In the genomic region with DNA sequence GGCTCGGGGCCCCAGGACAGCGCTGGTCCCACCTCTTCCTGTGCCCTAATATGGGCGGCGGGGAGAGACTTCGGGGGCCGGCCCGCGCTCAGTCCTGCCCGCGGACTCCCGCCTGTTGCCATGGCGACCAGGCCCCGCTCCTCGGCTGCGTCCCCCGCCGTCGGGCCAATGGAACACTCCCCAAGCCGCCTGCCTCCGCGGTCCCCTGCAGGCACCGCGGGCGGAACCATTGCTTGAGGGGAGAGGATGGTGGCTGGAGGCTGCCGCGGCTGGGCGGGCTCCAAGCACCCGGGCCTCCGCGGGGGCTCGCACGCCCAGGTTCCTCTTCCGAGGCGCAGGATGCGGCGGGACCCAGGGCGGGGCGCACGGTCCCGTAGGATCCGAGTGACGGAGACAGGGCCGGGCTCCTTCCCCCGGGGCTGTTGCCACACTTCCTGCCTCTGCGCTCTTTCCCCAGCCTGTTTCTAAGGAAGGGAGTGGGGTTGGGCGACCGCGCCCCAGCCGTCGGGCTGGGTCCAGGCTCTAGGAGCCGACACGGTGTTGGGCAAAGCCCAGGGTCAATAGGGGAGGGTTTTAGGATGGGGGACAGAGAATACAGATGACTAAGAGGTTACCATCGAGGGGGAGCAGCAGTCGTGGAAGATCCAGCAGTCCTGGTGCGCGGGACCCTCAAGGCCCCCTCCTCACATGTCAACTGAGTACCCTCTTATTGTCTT, we compare ENCODE assay signal across 8 cellular contexts. TPM values are rescaled to one million over a fixed set of nuclear protein-coding genes. Genes with fewer than 3 reads are reported as not detected.
DNase-seq lines count a peak whose midpoint lies in the region; ATAC-seq and TF ChIP-seq lines count a peak whose summit lies in the region.

No MANE protein-coding gene starts in this region.

- no peaks in the 10 kb centered on the region for H3K36me3 ChIP-seq in OCI-LY1 (ENCODE audit: insufficient read depth, low read length)

- no peaks in the 10 kb centered on the region for H3K79me2 ChIP-seq in OCI-LY1 (ENCODE audit: insufficient read depth, low read length)

- H3F3A ChIP-seq in OCI-LY1 (ENCODE audit: insufficient read depth, low read length): no peaks in the 10 kb centered on the region

- H3K27me3 ChIP-seq in OCI-LY1 (ENCODE audit: insufficient read depth, low read length): no peaks in the 10 kb centered on the region
- H3K27me3 ChIP-seq in mononuclear cell (ENCODE audit: insufficient read depth, low read length): no peaks in the 10 kb centered on the region

- H3K4me1 ChIP-seq in OCI-LY1 (ENCODE audit: insufficient read depth, low read length, severe bottlenecking): peaks cover 53% of the 10 kb centered on the region
- peaks cover 67% of the 10 kb centered on the region for H3K4me1 ChIP-seq in mononuclear cell (ENCODE audit: insufficient read depth, low read length)

- DNase-seq in COR-L47 (lab: John Stamatoyannopoulos, UW): peak; percentile 96
- peak in 75 of 76 experiments; percentile 91 to 100 (median 99) for DNase-seq in HUDEP-2 (lab: John Stamatoyannopoulos, UW; ENCODE audit: unreplicated experiment in 76 of 76)
- peak; percentile 67 for DNase-seq in activated T-cell treated with anti-CD3 and anti-CD28 coated beads for 4 hours
- peak; percentile 98 for DNase-seq in epithelial cell of esophagus (ENCODE audit: low read depth)
- peak; percentile 97 to 99 for DNase-seq in stimulated activated CD8-positive, alpha-beta memory T cell treated with anti-CD3 and anti-CD28 coated beads, Interleukin-2, amount 100 ng/mL, for 48 hours (ENCODE audit: low read depth in 2 of 2)

- no peaks in the 10 kb centered on the region for H3K9me2 ChIP-seq in OCI-LY1 (ENCODE audit: low read depth, low read length)

- peak overlapping the region; percentile 58 for H3K27ac ChIP-seq in OCI-LY1 (ENCODE audit: low read depth, low read length, poor library complexity, severe bottlenecking)

- ATAC-seq in GM21381 (IDR thresholded peaks at IDR 0.05; ENCODE audit: unreplicated experiment): peak; percentile 38

- no peak for TF ChIP-seq CTCF in OCI-LY1 (IDR thresholded peaks at IDR 0.05; ENCODE audit: low read length)
- TF ChIP-seq CTCF in epithelial cell of esophagus (IDR thresholded peaks at IDR 0.05; ENCODE audit: insufficient read depth, low read depth, low read length, missing control alignments): no peak

- no peak overlapping the region for H2AFZ ChIP-seq in OCI-LY1 (ENCODE audit: low read length)

- no peaks in the 10 kb centered on the region for H4K20me1 ChIP-seq in OCI-LY1 (ENCODE audit: insufficient read depth, low read length)

- H3K9me3 ChIP-seq in OCI-LY1 (ENCODE audit: low read length) (no peaks in the 10 kb centered on the region), mononuclear cell (ENCODE audit: low read depth, low read length) (no peaks in the 10 kb centered on the region)

- peak overlapping the region; percentile 77 for H3K4me2 ChIP-seq in OCI-LY1 (ENCODE audit: low read length)

- peak overlapping the region; percentile 58 for H3K9ac ChIP-seq in OCI-LY1 (ENCODE audit: low read length)

- H3K4me3 ChIP-seq in OCI-LY1 (ENCODE audit: low read depth, low read length, poor library complexity, severe bottlenecking) (peak overlapping the region; percentile 76), epithelial cell of esophagus (ENCODE audit: low read length) (peak overlapping the region; percentile 92), mononuclear cell (ENCODE audit: low read length) (peak overlapping the region; percentile 100)

RNA-seq across cellular contexts. Expression of a gene that starts 1.2 kb away (rescaled TPM):
- total RNA-seq in mononuclear cell: 5,180 TPM

RNA-seq across cellular contexts. Expression of a gene that starts 11.5 kb away (rescaled TPM):
- 55.5 TPM for total RNA-seq in mononuclear cell

RNA-seq across cellular contexts. Expression of a gene that starts 11.8 kb away (rescaled TPM):
- not detected for total RNA-seq in mononuclear cell

RNA-seq across cellular contexts. Expression of a gene that starts 14.7 kb away (rescaled TPM):
- total RNA-seq in mononuclear cell: 8.3 TPM

RNA-seq across cellular contexts. Expression of a gene that starts 16.3 kb away (rescaled TPM):
- total RNA-seq in mononuclear cell: 1.4 TPM

Comparison
In these comparisons a context has a peak if more than half of its experiments do, and no peak if none do; other contexts are left out.
1. Peak in every context shown above with its lines: DNase-seq, ATAC-seq, H3K4me3 ChIP-seq and H3K27ac ChIP-seq.